ENCODE assay signal across 15 cellular contexts in genomic region chr3:180295811-180296210, GRCh38.
A peak's percentile ranks its signal among the peaks of the same experiment; 100 is the strongest.
DNase-seq lines count a peak whose midpoint lies in the region; ATAC-seq, FAIRE-seq and TF ChIP-seq lines count a peak whose summit lies in the region.
"Had no signal": no experiment of that assay in that cellular context is flagged by ENCODE, and none has a peak within 500 bp of the region (broad histone marks: within the 10 kb centered on the region; RNA-seq: fewer than 3 reads in every experiment).

No MANE protein-coding gene starts in this region.

- H3K4me1 Mint-ChIP-seq in GM23338 = peaks cover 12% of the 10 kb centered on the region
- H3K4me1 Mint-ChIP-seq: T-cell had no signal

- H4K20me1 ChIP-seq in GM23338 (replicated peaks; ENCODE audit: insufficient read depth) = no peaks in the 10 kb centered on the region
- no peaks in the 10 kb centered on the region for H4K20me1 ChIP-seq in osteoblast (ENCODE audit: insufficient read depth, low read length)

- H3K4me3 ChIP-seq in GM23338 (no peak overlapping the region), LNCaP clone FGC (ENCODE audit: low read depth, low read length) (no peak overlapping the region), bronchial epithelial cell (ENCODE audit: low read depth, low read length) (no peak overlapping the region), osteoblast (ENCODE audit: insufficient read depth, low read length) (no peak overlapping the region)
- H3K4me3 ChIP-seq in effector memory CD4-positive, alpha-beta T cell (ENCODE audit: insufficient read depth, low read depth, low read length, poor library complexity, severe bottlenecking) = no peak overlapping the region
- H3K4me3 ChIP-seq: MG63 had no signal

- H3K36me3 ChIP-seq in GM23338 (ENCODE audit: insufficient read depth) (no peaks in the 10 kb centered on the region), bronchial epithelial cell (ENCODE audit: control insufficient read depth, insufficient read depth, low read length) (no peaks in the 10 kb centered on the region), osteoblast (ENCODE audit: insufficient read depth, low read length) (no peaks in the 10 kb centered on the region)
- H3K36me3 ChIP-seq in effector memory CD4-positive, alpha-beta T cell (ENCODE audit: control insufficient read depth, insufficient read depth, low read length) = no peaks in the 10 kb centered on the region
- H3K36me3 ChIP-seq: MG63 had no signal

- no peak for TF ChIP-seq CTCF in GM23338 (conservative IDR thresholded peaks at IDR 0.05; ENCODE audit: low read depth in 2 of 2)
- no peak for TF ChIP-seq CTCF in LNCaP clone FGC (IDR thresholded peaks at IDR 0.05; ENCODE audit: control insufficient read depth, extremely low read depth, insufficient read depth)
- no peak for TF ChIP-seq CTCF in bronchial epithelial cell (IDR thresholded peaks at IDR 0.05; ENCODE audit: insufficient read depth, low read length, severe bottlenecking)
- no peak for TF ChIP-seq CTCF in osteoblast (IDR thresholded peaks at IDR 0.05; ENCODE audit: extremely low read depth, low read depth, low read length)

- H3K9me3 Mint-ChIP-seq in GM23338 = no peaks in the 10 kb centered on the region
- H3K9me3 Mint-ChIP-seq: CD8-positive, alpha-beta T cell; T-cell had no signal

- no peak overlapping the region for H3K4me3 Mint-ChIP-seq in GM23338
- H3K4me3 Mint-ChIP-seq: CD8-positive, alpha-beta T cell; T-cell had no signal

- no peaks in the 10 kb centered on the region for H3K4me1 ChIP-seq in GM23338 (ENCODE audit: insufficient read depth)
- H3K4me1 ChIP-seq in osteoblast (ENCODE audit: insufficient read depth, low read length) = no peaks in the 10 kb centered on the region
- H3K4me1 ChIP-seq in effector memory CD4-positive, alpha-beta T cell (ENCODE audit: control insufficient read depth, insufficient read depth, low read length, poor library complexity, severe bottlenecking) = no peaks in the 10 kb centered on the region

- no peak overlapping the region for H3K4me2 ChIP-seq in GM23338
- H3K4me2 ChIP-seq in osteoblast (ENCODE audit: insufficient read depth, low read length) = no peak overlapping the region

- DNase-seq in GM23338 (ENCODE audit: low spot score) (no peak), LNCaP clone FGC (ENCODE audit: low read depth) (peak; percentile 30), bronchial epithelial cell (ENCODE audit: low read depth) (peak; percentile 57), osteoblast (ENCODE audit: insufficient read length, low spot score, missing footprints) (peak; percentile 50), left lobe of liver (ENCODE audit: low spot score) (no peak)
- DNase-seq in effector memory CD4-positive, alpha-beta T cell = no peak
- DNase-seq: CD8-positive, alpha-beta T cell; KG1; MG63; NCI-H1092 treated with DMSO at 0.1 percent for 48 hours; NCI-H187; NCI-H82; T-cell had no signal

- no peak for FAIRE-seq in bronchial epithelial cell (lab: Jason Lieb, UNC)
- FAIRE-seq: H1 had no signal

- no peak overlapping the region for H3K27ac ChIP-seq in GM23338 (ENCODE audit: low read depth)
- no peak overlapping the region for H3K27ac ChIP-seq in osteoblast (ENCODE audit: low read depth, low read length)
- H3K27ac ChIP-seq in effector memory CD4-positive, alpha-beta T cell (ENCODE audit: insufficient read depth, low read length, poor library complexity, severe bottlenecking) = no peak overlapping the region

- peaks cover 2% of the 10 kb centered on the region for H3K27me3 Mint-ChIP-seq in GM23338 (ENCODE audit: insufficient read depth, low read depth, poor library complexity)

- H2AFZ ChIP-seq in GM23338 (peak overlapping the region; percentile 25; the same call in 1 of the 2 replicates), osteoblast (ENCODE audit: low read length) (no peak overlapping the region)

- no peaks in the 10 kb centered on the region for H3F3A ChIP-seq in GM23338 (replicated peaks; ENCODE audit: low read depth)

- no peaks in the 10 kb centered on the region; the same call in 1 of the 2 replicates for H3K9me2 ChIP-seq in GM23338 (ENCODE audit: insufficient read depth)

- no peaks in the 10 kb centered on the region for H3K9me3 ChIP-seq in osteoblast (ENCODE audit: low read depth, low read length)
- no peaks in the 10 kb centered on the region for H3K9me3 ChIP-seq in effector memory CD4-positive, alpha-beta T cell (ENCODE audit: control insufficient read depth, low read length)
- H3K9me3 ChIP-seq: MG63 had no signal

- peak overlapping the region; percentile 20; the same call in 1 of the 2 replicates for H3K27ac Mint-ChIP-seq in GM23338
- H3K27ac Mint-ChIP-seq: CD8-positive, alpha-beta T cell; T-cell had no signal

- H3K27me3 ChIP-seq in GM23338 (ENCODE audit: insufficient read depth) (no peaks in the 10 kb centered on the region), bronchial epithelial cell (ENCODE audit: control insufficient read depth, insufficient read depth, low read length) (no peaks in the 10 kb centered on the region), osteoblast (ENCODE audit: insufficient read depth, low read length) (no peaks in the 10 kb centered on the region)
- no peaks in the 10 kb centered on the region for H3K27me3 ChIP-seq in effector memory CD4-positive, alpha-beta T cell (replicated peaks; ENCODE audit: control insufficient read depth, insufficient read depth, low read length, poor library complexity, severe bottlenecking)
- H3K27me3 ChIP-seq: MG63 had no signal

- H3K79me2 ChIP-seq in GM23338 (replicated peaks; ENCODE audit: insufficient read depth) = no peaks in the 10 kb centered on the region
- H3K79me2 ChIP-seq in osteoblast (ENCODE audit: insufficient read depth, low read length) = no peaks in the 10 kb centered on the region

- H3K36me3 Mint-ChIP-seq in GM23338 (ENCODE audit: low read depth) = no peaks in the 10 kb centered on the region
- H3K36me3 Mint-ChIP-seq: CD8-positive, alpha-beta T cell; T-cell had no signal

- ATAC-seq in GM23338 (peak; percentile 32; the same call in 2 of the 3 replicates), left lobe of liver (no peak), GM19397 (IDR thresholded peaks at IDR 0.05; ENCODE audit: unreplicated experiment) (no peak)
- ATAC-seq: CD8-positive, alpha-beta T cell; T-cell had no signal

TF ChIP-seq in GM23338, 12 proteins besides CTCF, POLR2A, EP300 and RAD21 (continues in another document):
- TF ChIP-seq JUNB (IDR thresholded peaks at IDR 0.05; ENCODE audit: unreplicated experiment) (no peak), POLR2AphosphoS5 (IDR thresholded peaks at IDR 0.05; ENCODE audit: low read depth) (no peak), REST (IDR thresholded peaks at IDR 0.05; ENCODE audit: unreplicated experiment) (no peak), NANOG (IDR thresholded peaks at IDR 0.05; ENCODE audit: borderline replicate concordance) (no peak), EZH2phosphoT487 (IDR thresholded peaks at IDR 0.05; ENCODE audit: unreplicated experiment) (no peak), ETS1 (IDR thresholded peaks at IDR 0.05) (no peak), CREB1 (CRISPR knock-in tag; IDR thresholded peaks at IDR 0.05; ENCODE audit: low read depth) (no peak), STAT1 (IDR thresholded peaks at IDR 0.05; ENCODE audit: unreplicated experiment) (no peak), ZNF331 (CRISPR knock-in tag; IDR thresholded peaks at IDR 0.05; ENCODE audit: low read depth) (no peak), EZH2 (IDR thresholded peaks at IDR 0.05; ENCODE audit: low read depth, unreplicated experiment) (no peak), ZNF114 (CRISPR knock-in tag; IDR thresholded peaks at IDR 0.05) (no peak)

Comparison
In these comparisons a context has a peak if more than half of its experiments do, and no peak if none do; other contexts are left out.
1. DNase-seq: peak in LNCaP clone FGC (single experiment), bronchial epithelial cell (single experiment) and osteoblast (single experiment); none in GM23338 (single experiment), effector memory CD4-positive, alpha-beta T cell (0 of 3) and left lobe of liver (single experiment).